ENCODE assay signal across 17 cellular contexts in the genomic region with DNA sequence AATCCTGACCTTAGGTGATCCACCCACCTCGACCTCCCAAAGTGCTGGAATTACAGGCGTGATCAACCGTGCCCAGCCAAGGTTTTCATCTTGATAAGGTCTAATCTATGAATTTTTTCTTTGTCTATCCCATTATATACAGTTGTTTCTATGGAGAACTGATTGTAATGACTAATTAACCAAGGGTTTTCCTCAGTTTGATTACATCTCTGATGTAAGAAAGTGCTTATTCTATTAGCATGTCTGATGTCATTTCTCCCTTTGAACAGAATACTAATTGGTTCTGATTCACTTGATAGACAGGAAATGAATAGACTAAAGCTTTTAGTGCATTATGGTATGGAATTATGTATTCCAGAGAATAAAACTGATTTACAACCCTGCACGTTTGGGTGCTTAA.
"Had no signal": no experiment of that assay in that cellular context is flagged by ENCODE, and none has a peak within 500 bp of the region (broad histone marks: within the 10 kb centered on the region; RNA-seq: fewer than 3 reads in every experiment).

No MANE protein-coding gene starts in this region.

- H3K27ac Mint-ChIP-seq: activated CD4-positive, alpha-beta memory T cell treated with anti-CD3 and anti-CD28 coated beads, Interleukin-2, amount 10 ng/mL, durations not matched to agents 7 days and 5 days; memory B cell; nephron progenitor cell; type B pancreatic cell had no signal

- ATAC-seq: left lobe of liver, sciatic nerve had no signal

- DNase-seq: activated CD4-positive, alpha-beta memory T cell treated with anti-CD3 and anti-CD28 coated beads, Interleukin-2, amount 10 ng/mL, durations not matched to agents 7 days and 5 days; activated CD4-positive, alpha-beta T cell treated with anti-CD3 and anti-CD28 coated beads for 1 hour; activated naive CD4-positive, alpha-beta T cell; activated T-cell treated with anti-CD3 and anti-CD28 coated beads, Interleukin-2, amount 50 U/mL, for 48 hours; caudate nucleus; effector CD8-positive, alpha-beta T cell; head of caudate nucleus; nephron progenitor cell; spleen; stimulated activated CD4-positive, alpha-beta T cell treated with anti-CD3 and anti-CD28 coated beads, Interleukin-2, amount 100 ng/mL, for 24 hours; stimulated activated naive CD4-positive, alpha-beta T cell; T-helper 9 cell had no signal

- H3K27me3 Mint-ChIP-seq: activated CD4-positive, alpha-beta memory T cell treated with anti-CD3 and anti-CD28 coated beads, Interleukin-2, amount 10 ng/mL, durations not matched to agents 7 days and 5 days; memory B cell; type B pancreatic cell had no signal

- H3K27me3 ChIP-seq: spleen had no signal

- H3K4me3 Mint-ChIP-seq: activated CD4-positive, alpha-beta memory T cell treated with anti-CD3 and anti-CD28 coated beads, Interleukin-2, amount 10 ng/mL, durations not matched to agents 7 days and 5 days; memory B cell; nephron progenitor cell; type B pancreatic cell had no signal

- H3K4me1 Mint-ChIP-seq: nephron progenitor cell had no signal

- H3K27ac ChIP-seq: coronary artery, spleen had no signal

- H3K9me3 Mint-ChIP-seq: memory B cell had no signal

- H3K4me3 ChIP-seq: coronary artery, spleen had no signal

- H3K4me1 ChIP-seq: spleen had no signal
